Comparison of ENCODE assay signal across 11 cellular contexts in the genomic region with DNA sequence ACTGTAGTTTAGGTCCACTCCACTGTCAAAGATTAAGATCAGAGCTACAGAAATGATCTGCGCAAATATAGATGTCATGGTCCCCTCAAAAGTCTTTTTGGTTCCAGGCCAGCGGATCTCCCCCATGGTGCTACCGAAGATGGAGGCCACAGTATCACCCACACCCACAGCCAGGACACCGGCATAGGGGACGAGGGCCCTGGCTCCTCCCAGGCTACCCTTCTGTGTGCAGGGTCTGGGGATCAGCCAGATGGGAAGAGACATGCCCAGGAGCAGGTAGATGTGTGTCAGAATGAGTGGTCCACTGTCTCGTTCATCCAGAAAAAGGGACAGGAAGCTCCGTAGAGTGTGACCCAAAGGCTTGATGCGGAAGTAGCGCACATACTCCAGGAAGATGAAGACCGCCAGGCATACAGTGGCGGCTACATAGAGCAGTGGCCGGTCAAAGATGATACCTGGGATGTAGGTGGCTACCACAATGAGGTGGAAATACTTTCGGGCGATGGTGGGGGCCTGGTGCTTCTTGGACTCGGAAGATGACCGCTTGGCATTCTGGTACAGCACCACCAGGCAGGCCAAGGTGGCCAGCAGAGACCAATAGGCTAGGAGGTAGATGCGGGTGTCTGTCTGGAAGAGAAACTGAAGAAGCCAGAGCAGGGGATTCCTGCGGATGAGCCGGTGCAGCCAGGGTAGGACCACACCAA. TPM values are rescaled to one million over a fixed set of nuclear protein-coding genes. Genes with fewer than 3 reads are reported as not detected.
DNase-seq lines count a peak whose midpoint lies in the region; ATAC-seq, FAIRE-seq and TF ChIP-seq lines count a peak whose summit lies in the region.
"Had no signal": no experiment of that assay in that cellular context is flagged by ENCODE, and none has a peak within 500 bp of the region (broad histone marks: within the 10 kb centered on the region; RNA-seq: fewer than 3 reads in every experiment).

No MANE protein-coding gene starts in this region.

- no peak overlapping the region for H2AFZ ChIP-seq in SU-DHL-6 (ENCODE audit: low read depth, low read length, severe bottlenecking)

- H3K27me3 Mint-ChIP-seq in T-helper 2 cell treated with Interferon-gamma antibody and Interleukin-4, amounts not matched to agents 5 μg/mL and 100 μg/mL, for 36 hours (ENCODE audit: low read depth): no peaks in the 10 kb centered on the region

- FAIRE-seq in GM12892 (lab: Jason Lieb, UNC): no peak

- H3K9me2 ChIP-seq in SU-DHL-6 (replicated peaks; ENCODE audit: insufficient read depth, low read length): no peaks in the 10 kb centered on the region

- H4K20me1 ChIP-seq in SU-DHL-6 (ENCODE audit: low read depth, low read length): no peaks in the 10 kb centered on the region

- peaks cover 18% of the 10 kb centered on the region for H3K36me3 Mint-ChIP-seq in T-helper 2 cell treated with Interferon-gamma antibody and Interleukin-4, amounts not matched to agents 5 μg/mL and 100 μg/mL, for 36 hours (ENCODE audit: low read depth)

- no peaks in the 10 kb centered on the region for H3F3A ChIP-seq in SU-DHL-6 (ENCODE audit: insufficient read depth)

- no peak overlapping the region for H3K4me3 ChIP-seq in SU-DHL-6 (ENCODE audit: insufficient read depth, low read length, poor library complexity, severe bottlenecking)
- peak overlapping the region; percentile 93 for H3K4me3 ChIP-seq in fibroblast of the aortic adventitia (ENCODE audit: low read depth, low read length)
- H3K4me3 ChIP-seq in skeletal muscle satellite cell (ENCODE audit: low read length): peak overlapping the region; percentile 96

- no peaks in the 10 kb centered on the region for H3K27me3 ChIP-seq in SU-DHL-6 (ENCODE audit: low read length)
- no peaks in the 10 kb centered on the region for H3K27me3 ChIP-seq in skeletal muscle satellite cell (ENCODE audit: control insufficient read depth, insufficient read depth, low read length)

- H3K4me1 Mint-ChIP-seq in T-helper 2 cell treated with Interferon-gamma antibody and Interleukin-4, amounts not matched to agents 5 μg/mL and 100 μg/mL, for 36 hours (ENCODE audit: low read depth): peaks cover 19% of the 10 kb centered on the region

- H3K9ac ChIP-seq in SU-DHL-6 (ENCODE audit: low read length) (no peak overlapping the region), skeletal muscle satellite cell (ENCODE audit: low read depth, low read length) (no peak overlapping the region)

- H3K9me3 ChIP-seq in SU-DHL-6 (ENCODE audit: insufficient read depth, low read length): no peaks in the 10 kb centered on the region
- no peaks in the 10 kb centered on the region for H3K9me3 ChIP-seq in skeletal muscle satellite cell (replicated peaks; ENCODE audit: low read length)

- peak overlapping the region; percentile 94 for H3K27ac Mint-ChIP-seq in T-helper 2 cell treated with Interferon-gamma antibody and Interleukin-4, amounts not matched to agents 5 μg/mL and 100 μg/mL, for 36 hours

- H3K27ac ChIP-seq in SU-DHL-6 (ENCODE audit: low read depth, low read length): no peak overlapping the region

- H3K4me2 ChIP-seq in SU-DHL-6 (ENCODE audit: low read depth, low read length, poor library complexity, severe bottlenecking): peak overlapping the region; percentile 78
- H3K4me2 ChIP-seq in skeletal muscle satellite cell (ENCODE audit: low read length): peak overlapping the region; percentile 95

- no peak for TF ChIP-seq CTCF in SU-DHL-6 (IDR thresholded peaks at IDR 0.05; ENCODE audit: insufficient read depth, low read length, poor library complexity, severe bottlenecking)
- no peak for TF ChIP-seq CTCF in fibroblast of the aortic adventitia (IDR thresholded peaks at IDR 0.05; ENCODE audit: insufficient read depth, low read length)

- peak overlapping the region; percentile 94 for H3K4me3 Mint-ChIP-seq in T-helper 2 cell treated with Interferon-gamma antibody and Interleukin-4, amounts not matched to agents 5 μg/mL and 100 μg/mL, for 36 hours

- no peak for DNase-seq in T-helper 2 cell treated with Interferon-gamma antibody and Interleukin-4, amounts not matched to agents 5 μg/mL and 100 μg/mL, for 36 hours (ENCODE audit: low spot score)
- no peak for DNase-seq in T-helper 2 cell
- DNase-seq in fibroblast of the aortic adventitia (ENCODE audit: low read depth): no peak
- DNase-seq in GM12892 (ENCODE audit: insufficient read length): no peak
- no peak for DNase-seq in T1000 (lab: John Stamatoyannopoulos, UW)
- DNase-seq: ACHN, hippocampal formation, NCI-H1092 had no signal

- peaks cover 39% of the 10 kb centered on the region for H3K79me2 ChIP-seq in SU-DHL-6 (ENCODE audit: insufficient read depth, low read length)

- no peaks in the 10 kb centered on the region for H3K9me3 Mint-ChIP-seq in T-helper 2 cell treated with Interferon-gamma antibody and Interleukin-4, amounts not matched to agents 5 μg/mL and 100 μg/mL, for 36 hours

- ATAC-seq in GM19467 (IDR thresholded peaks at IDR 0.05; ENCODE audit: unreplicated experiment): no peak

- H3K36me3 ChIP-seq in SU-DHL-6 (ENCODE audit: low read length) (no peaks in the 10 kb centered on the region), skeletal muscle satellite cell (ENCODE audit: insufficient read depth, low read length) (peaks cover 9% of the 10 kb centered on the region)

- TF ChIP-seq POLR2A in GM12892 (IDR thresholded peaks at IDR 0.05; ENCODE audit: low read depth, low read length): no peak

- peaks cover 11% of the 10 kb centered on the region for H3K4me1 ChIP-seq in skeletal muscle satellite cell (ENCODE audit: control insufficient read depth, insufficient read depth, low read length)

RNA-seq across cellular contexts. Expression of gene DOLK, which starts 1.5 kb away (rescaled TPM):
- total RNA-seq in fibroblast of the aortic adventitia (ENCODE audit: low replicate concordance): 17.6 and 27.4 TPM in 2 replicates
- total RNA-seq in skeletal muscle satellite cell (2012; rRNA removed): 19.0 and 22.3 TPM in 2 replicates
- 5.0 TPM for polyA plus RNA-seq in GM12892 (2012; ENCODE audit: missing spikeins)

RNA-seq across cellular contexts. Expression of gene NUP188, which starts 1.5 kb away (rescaled TPM):
- total RNA-seq in fibroblast of the aortic adventitia (ENCODE audit: low replicate concordance): 37.0 and 69.1 TPM in 2 replicates
- 42.6 and 47.2 TPM in 2 replicates for total RNA-seq in skeletal muscle satellite cell (2012; rRNA removed)
- polyA plus RNA-seq in GM12892 (2012; ENCODE audit: missing spikeins): 44.5 TPM

RNA-seq across cellular contexts. Expression of gene PHYHD1, which starts 25.2 kb away (rescaled TPM):
- 8.5 and 13.1 TPM in 2 replicates for total RNA-seq in fibroblast of the aortic adventitia (ENCODE audit: low replicate concordance)
- 4.8 and 7.9 TPM in 2 replicates for total RNA-seq in skeletal muscle satellite cell (2012; rRNA removed)
- polyA plus RNA-seq in GM12892 (2012; ENCODE audit: missing spikeins): 1.1 TPM
